8 cellular contexts compared by ENCODE assay signal in the genomic region with DNA sequence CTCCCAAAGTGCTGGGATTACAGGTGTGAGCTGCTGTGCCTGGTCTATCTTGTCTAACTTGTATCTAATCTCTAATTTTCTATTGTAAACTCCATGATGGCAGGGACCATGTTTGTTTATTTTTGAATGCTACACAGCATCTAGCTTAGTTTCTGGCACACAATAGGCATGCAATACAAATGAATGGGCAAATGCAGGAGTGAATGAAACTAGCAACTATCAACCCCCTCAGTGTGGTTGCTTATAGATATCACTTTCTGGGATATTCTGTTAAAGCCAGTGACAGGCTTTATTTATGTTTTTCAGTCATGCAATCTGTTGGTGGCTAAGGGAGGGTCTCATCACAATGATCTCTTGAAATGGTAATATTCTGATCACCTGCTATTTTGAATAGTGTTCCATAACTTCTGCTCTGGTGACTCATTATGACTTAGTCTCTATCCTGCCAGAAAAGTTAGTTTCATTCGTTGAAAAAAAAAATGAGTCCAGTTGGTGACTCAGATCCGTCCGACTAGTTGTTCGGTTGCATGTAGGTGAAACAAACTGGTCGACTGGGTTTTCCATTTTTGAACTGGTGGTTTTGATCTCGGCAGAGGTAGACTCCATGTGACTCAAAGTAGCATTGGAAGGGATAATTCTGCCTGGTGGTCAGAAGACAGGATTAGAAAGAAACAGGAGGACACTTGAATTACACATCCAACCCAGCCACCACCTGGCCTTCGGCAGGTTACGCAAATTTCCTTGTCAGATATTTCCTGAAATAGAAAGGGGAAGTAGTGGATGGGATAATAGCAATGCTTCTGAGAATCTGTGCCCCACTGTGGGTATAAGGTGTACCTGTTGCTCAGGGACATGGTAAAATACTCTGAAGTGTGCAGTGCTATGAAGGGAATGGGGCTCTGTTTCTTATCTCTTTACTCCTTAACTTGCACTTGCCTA.
DNase-seq lines count a peak whose midpoint lies in the region; ATAC-seq and TF ChIP-seq lines count a peak whose summit lies in the region.

No MANE protein-coding gene starts in this region.

- no peaks in the 10 kb centered on the region for H3K9me3 ChIP-seq in endodermal cell (ENCODE audit: control insufficient read depth, low read length)

- H3K27ac Mint-ChIP-seq in endodermal cell, result no peak overlapping the region

- no peaks in the 10 kb centered on the region for H3K4me1 Mint-ChIP-seq in endodermal cell

- no peaks in the 10 kb centered on the region for H3K36me3 ChIP-seq in endodermal cell (ENCODE audit: control insufficient read depth, insufficient read depth, low read length)

- no peak overlapping the region for H3K9ac ChIP-seq in endodermal cell (ENCODE audit: extremely low read depth, low read length, poor library complexity, severe bottlenecking)

- H3K4me1 ChIP-seq in endodermal cell (ENCODE audit: control insufficient read depth, insufficient read depth, low read length), result no peaks in the 10 kb centered on the region

- H3K4me3 ChIP-seq in fibroblast of mammary gland (ENCODE audit: control insufficient read depth, low read depth, low read length) (no peak overlapping the region), endodermal cell (ENCODE audit: low read length) (no peak overlapping the region)

- no peaks in the 10 kb centered on the region for H3K36me3 Mint-ChIP-seq in endodermal cell (ENCODE audit: low read depth)

- WGBS in endodermal cell (ENCODE audit: insufficient coverage in 1 of 2, insufficient read length in 1 of 2), 2 experiments, result 92 to 94% methylated on average over 7 to 8 of the region's 8 CpGs

- no peak overlapping the region for H3K27ac ChIP-seq in endodermal cell (ENCODE audit: low read depth, low read length)

- DNase-seq in NOMO-1 treated with dmso at 0.1 percent for 144 hours (lab: John Stamatoyannopoulos, UW; ENCODE audit: unreplicated experiment) (peak; percentile 7), fibroblast of mammary gland (ENCODE audit: low read depth) (peak; percentile 5), 8988T (no peak), epidermal melanocyte (ENCODE audit: insufficient read length, low spot score) (no peak), SK-N-DZ (ENCODE audit: low spot score) (no peak), endodermal cell (no peak)

- no peaks in the 10 kb centered on the region for H3K9me3 Mint-ChIP-seq in endodermal cell

- TF ChIP-seq CTCF in fibroblast of mammary gland (conservative IDR thresholded peaks at IDR 0.05; ENCODE audit: control insufficient read depth, insufficient read depth, low read depth, low read length), result no peak
- no peak for TF ChIP-seq CTCF in endodermal cell (conservative IDR thresholded peaks at IDR 0.05)

- peaks cover 50% of the 10 kb centered on the region for H3K27me3 Mint-ChIP-seq in endodermal cell (ENCODE audit: insufficient read depth)

- ATAC-seq in GM18858 (IDR thresholded peaks at IDR 0.05; ENCODE audit: unreplicated experiment), result peak; percentile 63
- ATAC-seq in HG02678 (IDR thresholded peaks at IDR 0.05; ENCODE audit: unreplicated experiment), result peak; percentile 46

- peaks cover 59% of the 10 kb centered on the region for H3K27me3 ChIP-seq in endodermal cell (ENCODE audit: control insufficient read depth, insufficient read depth, low read length, poor library complexity, severe bottlenecking)

- H3K4me3 Mint-ChIP-seq in endodermal cell, result no peak overlapping the region

Comparison
In these comparisons a context has a peak if more than half of its experiments do, and no peak if none do; other contexts are left out.
1. DNase-seq: peak in NOMO-1 treated with dmso at 0.1 percent for 144 hours (single experiment) and fibroblast of mammary gland (single experiment); none in 8988T (single experiment), epidermal melanocyte (single experiment), SK-N-DZ (single experiment) and endodermal cell (single experiment).